Comparison of ENCODE assay signal across 1 cellular context in the genomic region with DNA sequence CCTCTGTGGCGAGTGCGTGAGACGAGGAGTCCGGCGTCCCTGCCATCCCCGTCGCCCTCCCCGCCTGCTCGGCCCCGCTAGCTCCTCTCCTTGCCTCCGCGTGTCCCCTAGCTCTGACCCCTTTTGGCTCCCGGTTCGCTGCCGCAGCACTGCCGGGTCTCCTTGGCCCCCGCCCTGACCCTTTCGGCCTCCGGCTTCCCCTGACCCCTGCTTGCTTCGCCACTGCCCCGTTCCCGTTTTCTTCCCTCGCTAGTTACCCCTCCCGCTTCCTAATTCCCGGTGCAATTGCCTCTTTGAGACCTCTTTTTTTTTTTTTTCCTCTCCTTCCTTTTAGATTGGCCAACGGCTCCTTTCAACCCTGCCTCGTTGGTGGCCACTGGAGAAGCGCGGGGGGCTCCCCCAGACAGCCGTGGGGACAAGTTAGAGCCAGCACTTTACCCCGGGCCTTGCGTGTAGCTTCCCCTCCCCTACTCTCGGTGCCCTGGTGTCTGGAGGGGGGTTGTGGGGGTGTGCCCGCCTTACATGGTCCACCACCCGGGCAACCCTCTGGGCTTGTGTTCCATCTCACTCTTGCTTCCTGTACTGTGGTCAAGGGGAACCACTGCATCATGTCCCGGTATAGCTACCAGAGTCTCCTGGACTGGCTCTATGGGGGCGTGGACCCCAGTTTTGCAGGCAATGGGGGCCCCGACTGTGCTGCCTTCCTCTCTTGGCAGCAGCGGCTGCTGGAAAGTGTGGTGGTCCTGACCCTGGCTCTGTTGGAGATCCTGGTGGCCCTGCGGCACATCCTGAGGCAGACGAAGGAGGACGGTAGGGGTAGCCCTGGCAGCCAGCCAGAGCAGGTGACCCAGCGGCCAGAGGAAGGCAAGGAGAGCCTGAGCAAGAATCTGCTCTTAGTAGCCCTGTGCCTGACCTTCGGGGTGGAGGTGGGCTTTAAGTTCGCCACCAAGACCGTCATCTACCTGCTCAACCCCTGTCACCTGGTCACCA.
TF ChIP-seq lines count a peak whose summit lies in the region.

No MANE protein-coding gene starts in this region.

TF ChIP-seq in IMR-90, 13 proteins besides CTCF, POLR2A, EP300 and RAD21 (continued from another document):
- TF ChIP-seq, protein P1, sequence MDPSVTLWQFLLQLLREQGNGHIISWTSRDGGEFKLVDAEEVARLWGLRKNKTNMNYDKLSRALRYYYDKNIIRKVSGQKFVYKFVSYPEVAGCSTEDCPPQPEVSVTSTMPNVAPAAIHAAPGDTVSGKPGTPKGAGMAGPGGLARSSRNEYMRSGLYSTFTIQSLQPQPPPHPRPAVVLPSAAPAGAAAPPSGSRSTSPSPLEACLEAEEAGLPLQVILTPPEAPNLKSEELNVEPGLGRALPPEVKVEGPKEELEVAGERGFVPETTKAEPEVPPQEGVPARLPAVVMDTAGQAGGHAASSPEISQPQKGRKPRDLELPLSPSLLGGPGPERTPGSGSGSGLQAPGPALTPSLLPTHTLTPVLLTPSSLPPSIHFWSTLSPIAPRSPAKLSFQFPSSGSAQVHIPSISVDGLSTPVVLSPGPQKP (IDR thresholded peaks at IDR 0.05; ENCODE audit: borderline replicate concordance, low read depth, low read length) = no peak
- TF ChIP-seq MAZ (IDR thresholded peaks at IDR 0.05; ENCODE audit: borderline replicate concordance, low read depth, low read length) (no peak), MXI1 (IDR thresholded peaks at IDR 0.05; ENCODE audit: borderline replicate concordance, low read depth, low read length) (no peak), RCOR1 (IDR thresholded peaks at IDR 0.05; ENCODE audit: insufficient replicate concordance, low read length) (no peak), BHLHE40 (IDR thresholded peaks at IDR 0.05; ENCODE audit: low read depth, low read length) (no peak), NFE2L2 (IDR thresholded peaks at IDR 0.05; ENCODE audit: low read depth, low read length) (no peak)
TF ChIP-seq in IMR-90: peak in this region for 0.
